8 cellular contexts compared by ENCODE assay signal in the genomic region with DNA sequence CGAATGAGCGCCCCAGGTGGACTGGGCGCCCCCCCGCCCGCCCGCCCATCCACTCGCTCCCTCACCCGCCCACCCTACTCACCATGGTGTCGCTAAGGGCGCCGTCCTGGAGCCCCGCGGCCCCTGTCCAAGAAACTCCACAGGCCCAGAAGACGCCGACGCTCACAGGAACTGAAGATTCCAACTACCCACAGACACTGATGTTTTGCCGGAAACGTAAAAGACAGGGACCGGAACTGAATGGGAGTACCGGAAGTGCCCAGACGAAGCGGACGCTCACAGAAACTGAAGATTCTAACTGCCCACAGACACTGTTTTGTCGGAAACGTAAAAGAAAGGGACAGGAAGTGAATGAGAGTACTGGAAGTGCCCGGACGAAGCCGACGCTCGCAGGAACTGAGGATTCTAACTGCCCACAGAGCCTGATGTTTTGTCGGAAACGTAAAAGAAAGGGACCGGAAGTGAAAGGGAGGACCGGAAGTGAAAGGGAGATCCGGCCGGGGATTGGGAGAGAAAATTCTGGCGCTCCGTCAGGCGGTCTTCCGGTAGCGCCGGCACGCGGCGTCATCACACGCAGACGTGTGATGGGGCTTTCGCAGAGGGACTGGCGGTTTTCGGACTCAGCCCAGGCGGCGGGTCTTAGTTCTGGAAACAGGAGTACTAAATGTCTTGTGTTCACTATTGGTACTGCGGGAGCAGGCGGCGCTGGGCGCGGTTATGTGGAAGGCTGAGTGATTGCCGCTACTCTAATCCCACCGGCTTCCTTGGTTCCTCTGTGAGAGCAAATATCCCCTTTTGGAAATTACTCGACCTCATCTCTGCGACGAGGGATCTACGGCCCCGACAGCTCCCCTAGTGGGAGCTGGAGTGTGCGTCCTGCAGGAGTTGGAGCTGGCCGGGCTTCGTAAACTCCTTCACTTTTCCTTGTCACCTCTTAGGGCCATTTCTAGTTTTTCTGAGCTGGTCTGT. TPM values are rescaled to one million over a fixed set of nuclear protein-coding genes. Genes with fewer than 3 reads are reported as not detected.
A peak's percentile ranks its signal among the peaks of the same experiment; 100 is the strongest.
DNase-seq lines count a peak whose midpoint lies in the region; ATAC-seq, FAIRE-seq and TF ChIP-seq lines count a peak whose summit lies in the region.

ISY1 (minus strand) TSS at position 173 of the 969 bp plus-strand sequence; CDS start at position 85, 88 bp downstream.

- H3K9me3 ChIP-seq in left ventricle myocardium inferior (replicated peaks): no peaks in the 10 kb centered on the region
- H3K9me3 ChIP-seq in psoas muscle: no peaks in the 10 kb centered on the region

- H3K27ac Mint-ChIP-seq in T-helper 1 cell treated with Interleukin-12 subunit alpha and Interleukin-12 subunit beta and Interleukin-4 antibody, amounts not matched to agents 30 μg/mL and 1 μg/mL, for 36 hours: peak within 1 kb of the TSS; percentile 100

- DNase-seq in NCI-H1694 (lab: John Stamatoyannopoulos, UW) (peak; percentile 95), amniotic stem cell (lab: John Stamatoyannopoulos, UW) (peak; percentile 85), left ventricle myocardium inferior (peak; percentile 86), psoas muscle (peak; percentile 89 to 94), urothelium cell line (ENCODE audit: low spot score) (peak; percentile 96)

- H3K36me3 Mint-ChIP-seq in T-helper 1 cell treated with Interleukin-12 subunit alpha and Interleukin-12 subunit beta and Interleukin-4 antibody, amounts not matched to agents 30 μg/mL and 1 μg/mL, for 36 hours (ENCODE audit: low read depth): peaks cover 20% of the 10 kb centered on the region

- H3K27me3 Mint-ChIP-seq in T-helper 1 cell treated with Interleukin-12 subunit alpha and Interleukin-12 subunit beta and Interleukin-4 antibody, amounts not matched to agents 30 μg/mL and 1 μg/mL, for 36 hours (ENCODE audit: low read depth): no peaks in the 10 kb centered on the region

- no peak for FAIRE-seq in urothelium cell line (lab: Jason Lieb, UNC)

- H3K27ac ChIP-seq in left ventricle myocardium inferior (replicated peaks) (peak within 1 kb of the TSS; percentile 98), psoas muscle (peak within 1 kb of the TSS; percentile 100)

- H3K4me3 Mint-ChIP-seq in T-helper 1 cell treated with Interleukin-12 subunit alpha and Interleukin-12 subunit beta and Interleukin-4 antibody, amounts not matched to agents 30 μg/mL and 1 μg/mL, for 36 hours: peak within 1 kb of the TSS; percentile 98

- WGBS in psoas muscle, 3 donors: 0% methylated on average over 66 to 67 of the region's 67 CpGs

- H3K9me3 Mint-ChIP-seq in T-helper 1 cell treated with Interleukin-12 subunit alpha and Interleukin-12 subunit beta and Interleukin-4 antibody, amounts not matched to agents 30 μg/mL and 1 μg/mL, for 36 hours: no peaks in the 10 kb centered on the region

- H3K4me1 ChIP-seq in left ventricle myocardium inferior (peaks cover 34% of the 10 kb centered on the region), psoas muscle (peaks cover 29% of the 10 kb centered on the region)

- peaks cover 37% of the 10 kb centered on the region for H3K4me1 Mint-ChIP-seq in T-helper 1 cell treated with Interleukin-12 subunit alpha and Interleukin-12 subunit beta and Interleukin-4 antibody, amounts not matched to agents 30 μg/mL and 1 μg/mL, for 36 hours (ENCODE audit: low read depth)

- peak; percentile 93 for TF ChIP-seq POLR2A in GM15510 (IDR thresholded peaks at IDR 0.05; ENCODE audit: borderline replicate concordance, extremely low read depth, insufficient read length)

- peak within 1 kb of the TSS; percentile 93 for H3K4me3 ChIP-seq in left ventricle myocardium inferior
- H3K4me3 ChIP-seq in psoas muscle: peak within 1 kb of the TSS; percentile 96

- H3K27me3 ChIP-seq in left ventricle myocardium inferior (ENCODE audit: low read depth) (no peaks in the 10 kb centered on the region), psoas muscle (ENCODE audit: insufficient read depth in 3 of 3, low read length in 2 of 3) (no peaks in the 10 kb centered on the region)

- intact Hi-C loops in left ventricle myocardium inferior (cut with micrococcal nuclease) (no loop called here), psoas muscle (cut with DNase I) (loop anchor here in 1 of 2 donors (1.0 kb wide), 1 partner anchor 65 kb away; no protein-coding TSS in a partner anchor)

- peak; percentile 80 for TF ChIP-seq CTCF in left ventricle myocardium inferior (IDR thresholded peaks at IDR 0.05; ENCODE audit: borderline replicate concordance)
- TF ChIP-seq CTCF in psoas muscle (IDR thresholded peaks at IDR 0.05): peak; percentile 82

- ATAC-seq in HG02885 (IDR thresholded peaks at IDR 0.05; ENCODE audit: poor library complexity, unreplicated experiment): peak; percentile 79
- peak; percentile 84 to 87 (median 86) for ATAC-seq in psoas muscle

- H3K36me3 ChIP-seq in left ventricle myocardium inferior: peaks cover 35% of the 10 kb centered on the region
- peaks cover 3 to 52% of the 10 kb centered on the region in 2 donors for H3K36me3 ChIP-seq in psoas muscle (ENCODE audit: insufficient read depth in 1 of 2, low read depth in 1 of 2)

RNA-seq across cellular contexts. Expression of gene ISY1, which starts in this region (rescaled TPM):
- total RNA-seq in left ventricle myocardium inferior (21.3 TPM), psoas muscle (10 to 100 TPM; 25.9 to 39.3 (median 31.7) TPM)
- polyA plus RNA-seq in psoas muscle: 10 to 100 TPM; 27.6 to 56.0 (median 42.8) TPM

Comparison
In these comparisons a context has a peak if more than half of its experiments do, and no peak if none do; other contexts are left out.
1. Peak in every context shown above with its lines: DNase-seq, ATAC-seq, H3K4me3 ChIP-seq and H3K27ac ChIP-seq.